1 cellular context compared by ENCODE assay signal in genomic region chr13:40318366-40318765, GRCh38.
TF ChIP-seq lines count a peak whose summit lies in the region.

No MANE protein-coding gene starts in this region.

TF ChIP-seq in HEK293, 187 proteins besides CTCF, POLR2A, EP300 and RAD21 (continued from another document):
- TF ChIP-seq, protein P1, sequence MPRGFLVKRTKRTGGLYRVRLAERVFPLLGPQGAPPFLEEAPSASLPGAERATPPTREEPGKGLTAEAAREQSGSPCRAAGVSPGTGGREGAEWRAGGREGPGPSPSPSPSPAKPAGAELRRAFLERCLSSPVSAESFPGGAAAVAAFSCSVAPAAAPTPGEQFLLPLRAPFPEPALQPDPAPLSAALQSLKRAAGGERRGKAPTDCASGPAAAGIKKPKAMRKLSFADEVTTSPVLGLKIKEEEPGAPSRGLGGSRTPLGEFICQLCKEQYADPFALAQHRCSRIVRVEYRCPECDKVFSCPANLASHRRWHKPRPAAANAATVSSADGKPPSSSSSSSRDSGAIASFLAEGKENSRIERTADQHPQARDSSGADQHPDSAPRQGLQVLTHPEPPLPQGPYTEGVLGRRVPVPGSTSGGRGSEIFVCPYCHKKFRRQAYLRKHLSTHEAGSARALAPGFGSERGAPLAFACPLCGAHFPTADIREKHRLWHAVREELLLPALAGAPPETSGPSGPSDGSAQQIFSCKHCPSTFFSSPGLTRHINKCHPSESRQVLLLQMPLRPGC (tag by site-specific recombination; IDR thresholded peaks at IDR 0.05) = no peak
- TF ChIP-seq, protein P2, sequence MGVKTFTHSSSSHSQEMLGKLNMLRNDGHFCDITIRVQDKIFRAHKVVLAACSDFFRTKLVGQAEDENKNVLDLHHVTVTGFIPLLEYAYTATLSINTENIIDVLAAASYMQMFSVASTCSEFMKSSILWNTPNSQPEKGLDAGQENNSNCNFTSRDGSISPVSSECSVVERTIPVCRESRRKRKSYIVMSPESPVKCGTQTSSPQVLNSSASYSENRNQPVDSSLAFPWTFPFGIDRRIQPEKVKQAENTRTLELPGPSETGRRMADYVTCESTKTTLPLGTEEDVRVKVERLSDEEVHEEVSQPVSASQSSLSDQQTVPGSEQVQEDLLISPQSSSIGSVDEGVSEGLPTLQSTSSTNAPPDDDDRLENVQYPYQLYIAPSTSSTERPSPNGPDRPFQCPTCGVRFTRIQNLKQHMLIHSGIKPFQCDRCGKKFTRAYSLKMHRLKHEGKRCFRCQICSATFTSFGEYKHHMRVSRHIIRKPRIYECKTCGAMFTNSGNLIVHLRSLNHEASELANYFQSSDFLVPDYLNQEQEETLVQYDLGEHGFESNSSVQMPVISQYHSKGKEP (tag by site-specific recombination; IDR thresholded peaks at IDR 0.05) = peak; percentile 68; the same call in 1 of the 2 replicates
- peak; percentile 41; the same call in 1 of the 2 replicates for TF ChIP-seq BCL6B (tag by site-specific recombination; IDR thresholded peaks at IDR 0.05)
- TF ChIP-seq ZNF549 (tag by site-specific recombination; IDR thresholded peaks at IDR 0.05) = peak; percentile 40; the same call in 1 of the 2 replicates
- peak; percentile 17; the same call in 1 of the 2 replicates for TF ChIP-seq OSR2 (tag by site-specific recombination; IDR thresholded peaks at IDR 0.05)
- TF ChIP-seq HOXD13 (CRISPR knock-in tag; IDR thresholded peaks at IDR 0.05; ENCODE audit: borderline replicate concordance) = no peak
- TF ChIP-seq ZNF37A (tag by site-specific recombination; IDR thresholded peaks at IDR 0.05) = 0 out of 2 replicates have a peak, but pooled peaks have one; percentile 13
